Comparison of ENCODE assay signal across 22 cellular contexts in the genomic region with DNA sequence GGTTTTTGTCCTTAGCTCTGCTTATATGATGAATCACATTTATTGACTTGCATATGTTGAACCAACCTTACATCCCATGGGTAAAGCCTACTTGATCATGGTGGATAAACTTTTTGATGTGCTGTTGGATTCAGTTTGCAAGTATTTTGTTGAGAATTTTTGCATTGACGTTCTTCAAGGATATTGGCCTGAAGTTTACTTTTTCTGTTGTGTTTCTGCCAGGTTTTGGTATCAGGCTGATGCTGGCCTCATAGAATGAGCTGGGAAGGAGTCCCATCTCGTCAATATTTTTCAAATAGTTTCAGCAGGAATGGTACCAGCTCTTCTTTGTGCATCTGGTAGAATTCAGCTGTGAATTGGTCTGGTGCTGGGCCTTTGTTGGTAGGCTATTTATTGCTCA. TPM values are rescaled to one million over a fixed set of nuclear protein-coding genes. Genes with fewer than 3 reads are reported as not detected.
"Had no signal": no experiment of that assay in that cellular context is flagged by ENCODE, and none has a peak within 500 bp of the region (broad histone marks: within the 10 kb centered on the region; RNA-seq: fewer than 3 reads in every experiment).

No MANE protein-coding gene starts in this region.

- H3K9me3 ChIP-seq: esophagus muscularis mucosa, gastroesophageal sphincter, lower lobe of right lung, mucosa of descending colon had no signal

- H3K36me3 ChIP-seq: esophagus muscularis mucosa, gastroesophageal sphincter, heart left ventricle, left lung, lower lobe of right lung had no signal

- H3K27ac ChIP-seq: coronary artery, dorsolateral prefrontal cortex, esophagus muscularis mucosa, foreskin keratinocyte, gastroesophageal sphincter, heart left ventricle, hepatocyte, left lung, lower lobe of right lung had no signal

- ATAC-seq: foreskin keratinocyte; gastroesophageal sphincter; heart left ventricle; left cardiac atrium; left lung; left ventricle myocardium superior; lower lobe of right lung; mucosa of descending colon; naive thymus-derived CD8-positive, alpha-beta T cell had no signal

- H3K4me3 ChIP-seq: coronary artery, dorsolateral prefrontal cortex, esophagus muscularis mucosa, gastroesophageal sphincter, heart left ventricle, hepatocyte, left lung, lower lobe of right lung, mucosa of descending colon had no signal

- H3K4me1 ChIP-seq: gastroesophageal sphincter, lower lobe of right lung had no signal

- DNase-seq: dermis blood vessel endothelial cell; dorsolateral prefrontal cortex; effector CD4-positive, alpha-beta T cell; effector memory CD4-positive, alpha-beta T cell; foreskin keratinocyte; heart left ventricle; hypothalamus; immature natural killer cell; islet precursor cell; left cardiac atrium; left lung; left ventricle myocardium superior; lower lobe of right lung; mesenchymal stem cell; mucosa of descending colon; naive B cell; naive thymus-derived CD8-positive, alpha-beta T cell had no signal

- H3K27me3 ChIP-seq: dorsolateral prefrontal cortex, esophagus muscularis mucosa, foreskin keratinocyte, gastroesophageal sphincter, heart left ventricle, hepatocyte, left lung had no signal

RNA-seq across cellular contexts. Expression of a gene that starts 49.9 kb away (rescaled TPM):
- total RNA-seq: left ventricle myocardium superior, lower leg skin had no signal
